In genomic region chr5:124859027-124859426, GRCh38 we compare ENCODE assay signal across 15 cellular contexts.
DNase-seq lines count a peak whose midpoint lies in the region; ATAC-seq and TF ChIP-seq lines count a peak whose summit lies in the region.
"Had no signal": no experiment of that assay in that cellular context is flagged by ENCODE, and none has a peak within 500 bp of the region (broad histone marks: within the 10 kb centered on the region; RNA-seq: fewer than 3 reads in every experiment).

No MANE protein-coding gene starts in this region.

- H3K4me3 ChIP-seq in AG10803 (ENCODE audit: low read length) (no peak overlapping the region), Karpas-422 (ENCODE audit: low read length) (peak overlapping the region; percentile 11; the same call in 1 of the 2 replicates)
- H3K4me3 ChIP-seq in naive thymus-derived CD4-positive, alpha-beta T cell (ENCODE audit: low read length): no peak overlapping the region

- no peak overlapping the region for H2AFZ ChIP-seq in Karpas-422 (ENCODE audit: low read length)

- no peaks in the 10 kb centered on the region for H3K36me3 ChIP-seq in Karpas-422 (ENCODE audit: insufficient read depth, low read length)
- H3K36me3 ChIP-seq in naive thymus-derived CD4-positive, alpha-beta T cell (ENCODE audit: control insufficient read depth in 2 of 3, insufficient read depth in 3 of 3, low read length in 3 of 3): no peaks in the 10 kb centered on the region

- TF ChIP-seq CTCF in AG10803 (conservative IDR thresholded peaks at IDR 0.05; ENCODE audit: low read length) (no peak), chondrocyte (IDR thresholded peaks at IDR 0.05) (no peak)

- H3K9me2 ChIP-seq in Karpas-422 (replicated peaks; ENCODE audit: insufficient read depth, low read length): no peaks in the 10 kb centered on the region

- peak overlapping the region; percentile 21 for H3K4me2 ChIP-seq in Karpas-422 (ENCODE audit: low read depth, low read length, poor library complexity, severe bottlenecking)

- no peak overlapping the region for H3K9ac ChIP-seq in Karpas-422 (ENCODE audit: low read length)

- no peaks in the 10 kb centered on the region for H3K9me3 ChIP-seq in Karpas-422 (ENCODE audit: low read length)
- H3K9me3 ChIP-seq in naive thymus-derived CD4-positive, alpha-beta T cell (ENCODE audit: control insufficient read depth in 2 of 3, low read length in 3 of 3): no peaks in the 10 kb centered on the region

- peak; percentile 53 for ATAC-seq in naive thymus-derived CD4-positive, alpha-beta T cell
- ATAC-seq in HG03097 (IDR thresholded peaks at IDR 0.05; ENCODE audit: low FRiP score, unreplicated experiment): no peak
- ATAC-seq: activated CD8-positive, alpha-beta T cell treated with anti-CD3 and anti-CD28 coated beads, Interleukin-2, amount 10 ng/mL, durations not matched to agents 7 days and 5 days had no signal

- no peak overlapping the region for H3K27ac ChIP-seq in Karpas-422 (ENCODE audit: low read length)
- H3K27ac ChIP-seq in naive thymus-derived CD4-positive, alpha-beta T cell (ENCODE audit: low read depth, low read length): no peak overlapping the region

- peak overlapping the region; percentile 39 for H3K27ac Mint-ChIP-seq in dendritic cell treated with granulocyte-macrophage colony-stimulating factor and Interleukin-4, amounts not matched to agents 40 ng/mL and 50 ng/mL, for 4 days
- H3K27ac Mint-ChIP-seq in naive thymus-derived CD4-positive, alpha-beta T cell: no peak overlapping the region
- no peak overlapping the region for H3K27ac Mint-ChIP-seq in immature natural killer cell
- no peak overlapping the region for H3K27ac Mint-ChIP-seq in chondrocyte (ENCODE audit: unreplicated experiment)
- H3K27ac Mint-ChIP-seq: activated CD8-positive, alpha-beta T cell treated with anti-CD3 and anti-CD28 coated beads, Interleukin-2, amount 10 ng/mL, durations not matched to agents 7 days and 5 days; activated naive CD4-positive, alpha-beta T cell treated with anti-CD3 and anti-CD28 coated beads for 36 hours; nephron progenitor cell had no signal

- no peaks in the 10 kb centered on the region for H3K9me3 Mint-ChIP-seq in dendritic cell treated with granulocyte-macrophage colony-stimulating factor and Interleukin-4, amounts not matched to agents 40 ng/mL and 50 ng/mL, for 4 days
- peaks cover 0 to 11% (median 6%) of the 10 kb centered on the region in 11 donors for H3K9me3 Mint-ChIP-seq in naive thymus-derived CD4-positive, alpha-beta T cell
- peaks cover 0 to 2% (median 0%) of the 10 kb centered on the region in 6 donors for H3K9me3 Mint-ChIP-seq in immature natural killer cell
- H3K9me3 Mint-ChIP-seq in chondrocyte (ENCODE audit: low read depth): no peaks in the 10 kb centered on the region
- H3K9me3 Mint-ChIP-seq: activated naive CD4-positive, alpha-beta T cell treated with anti-CD3 and anti-CD28 coated beads for 36 hours had no signal

- POLR2A ChIA-PET in naive thymus-derived CD4-positive, alpha-beta T cell (lab: Charles Lee): no interaction called here

- H3K27me3 Mint-ChIP-seq in dendritic cell treated with granulocyte-macrophage colony-stimulating factor and Interleukin-4, amounts not matched to agents 40 ng/mL and 50 ng/mL, for 4 days: no peaks in the 10 kb centered on the region
- H3K27me3 Mint-ChIP-seq in naive thymus-derived CD4-positive, alpha-beta T cell: peaks cover 0 to 8% (median 7%) of the 10 kb centered on the region in 5 donors
- H3K27me3 Mint-ChIP-seq in immature natural killer cell (ENCODE audit: low read depth in 3 of 3): peaks cover 0 to 4% (median 2%) of the 10 kb centered on the region in 3 donors
- no peaks in the 10 kb centered on the region for H3K27me3 Mint-ChIP-seq in chondrocyte (ENCODE audit: low read depth)

- H3K27me3 ChIP-seq in Karpas-422 (ENCODE audit: low read length): no peaks in the 10 kb centered on the region
- H3K27me3 ChIP-seq in naive thymus-derived CD4-positive, alpha-beta T cell (ENCODE audit: control insufficient read depth in 2 of 2, insufficient read depth in 2 of 2, low read length in 2 of 2): no peaks in the 10 kb centered on the region

- peaks cover 24% of the 10 kb centered on the region for H3K4me1 Mint-ChIP-seq in dendritic cell treated with granulocyte-macrophage colony-stimulating factor and Interleukin-4, amounts not matched to agents 40 ng/mL and 50 ng/mL, for 4 days (ENCODE audit: low read depth)
- no peaks in the 10 kb centered on the region for H3K4me1 Mint-ChIP-seq in naive thymus-derived CD4-positive, alpha-beta T cell
- H3K4me1 Mint-ChIP-seq in immature natural killer cell (no peaks in the 10 kb centered on the region), chondrocyte (ENCODE audit: low read depth) (peaks cover 3% of the 10 kb centered on the region)

- peak overlapping the region; percentile 17 for H3K4me3 Mint-ChIP-seq in dendritic cell treated with granulocyte-macrophage colony-stimulating factor and Interleukin-4, amounts not matched to agents 40 ng/mL and 50 ng/mL, for 4 days
- H3K4me3 Mint-ChIP-seq in naive thymus-derived CD4-positive, alpha-beta T cell: no peak overlapping the region
- H3K4me3 Mint-ChIP-seq in immature natural killer cell: no peak overlapping the region
- H3K4me3 Mint-ChIP-seq in chondrocyte (ENCODE audit: unreplicated experiment): no peak overlapping the region
- H3K4me3 Mint-ChIP-seq: activated CD8-positive, alpha-beta T cell treated with anti-CD3 and anti-CD28 coated beads, Interleukin-2, amount 10 ng/mL, durations not matched to agents 7 days and 5 days; activated naive CD4-positive, alpha-beta T cell treated with anti-CD3 and anti-CD28 coated beads for 36 hours; nephron progenitor cell had no signal

- DNase-seq in AG10803 (ENCODE audit: low read depth) (peak; percentile 9), Karpas-422 (peak; percentile 49), immature natural killer cell (no peak), chondrocyte (ENCODE audit: low spot score) (no peak)
- DNase-seq in naive thymus-derived CD4-positive, alpha-beta T cell: no peak
- DNase-seq in activated CD4-positive, alpha-beta T cell treated with anti-CD3 and anti-CD28 coated beads for 48 hours: no peak
- DNase-seq: activated CD8-positive, alpha-beta T cell treated with anti-CD3 and anti-CD28 coated beads, Interleukin-2, amount 10 ng/mL, durations not matched to agents 7 days and 5 days; activated naive CD4-positive, alpha-beta T cell treated with anti-CD3 and anti-CD28 coated beads for 36 hours; islet precursor cell; nephron progenitor cell; stimulated activated CD4-positive, alpha-beta T cell treated with anti-CD3 and anti-CD28 coated beads, Interleukin-15, amount 100 ng/mL, for 24 hours; stimulated activated CD8-positive, alpha-beta memory T cell treated with anti-CD3 and anti-CD28 coated beads, Interleukin-4, amount 100 ng/mL, for 48 hours; T-helper 2 cell had no signal

- peaks cover 12% of the 10 kb centered on the region for H3K4me1 ChIP-seq in Karpas-422 (ENCODE audit: low read length)
- H3K4me1 ChIP-seq in naive thymus-derived CD4-positive, alpha-beta T cell (ENCODE audit: control insufficient read depth in 2 of 2, insufficient read depth in 2 of 2, low read length in 2 of 2): no peaks in the 10 kb centered on the region

- no peaks in the 10 kb centered on the region for H3K36me3 Mint-ChIP-seq in dendritic cell treated with granulocyte-macrophage colony-stimulating factor and Interleukin-4, amounts not matched to agents 40 ng/mL and 50 ng/mL, for 4 days (ENCODE audit: low read depth)
- no peaks in the 10 kb centered on the region for H3K36me3 Mint-ChIP-seq in naive thymus-derived CD4-positive, alpha-beta T cell
- H3K36me3 Mint-ChIP-seq in immature natural killer cell (no peaks in the 10 kb centered on the region), chondrocyte (ENCODE audit: low read depth) (no peaks in the 10 kb centered on the region)

- no peaks in the 10 kb centered on the region for H4K20me1 ChIP-seq in Karpas-422 (ENCODE audit: insufficient read depth, low read depth, low read length)

- no peaks in the 10 kb centered on the region for H3K79me2 ChIP-seq in Karpas-422 (ENCODE audit: low read length)

- CTCF ChIA-PET in naive thymus-derived CD4-positive, alpha-beta T cell (lab: Charles Lee): no interaction called here

- intact Hi-C loops in dendritic cell treated with granulocyte-macrophage colony-stimulating factor and Interleukin-4, amounts not matched to agents 40 ng/mL and 50 ng/mL, for 4 days (cut with micrococcal nuclease): no loop called here
- intact Hi-C loops in naive thymus-derived CD4-positive, alpha-beta T cell (cut with micrococcal nuclease): no loop called here

Comparison
In these comparisons a context has a peak if more than half of its experiments do, and no peak if none do; other contexts are left out.
1. DNase-seq: peak in AG10803 (single experiment) and Karpas-422 (single experiment); none in naive thymus-derived CD4-positive, alpha-beta T cell (0 of 9), immature natural killer cell (0 of 3), activated CD4-positive, alpha-beta T cell treated with anti-CD3 and anti-CD28 coated beads for 48 hours (single experiment) and chondrocyte (single experiment).